20 cellular contexts compared by ENCODE assay signal in genomic region chr4:111695677-111696076, GRCh38.
DNase-seq lines count a peak whose midpoint lies in the region; ATAC-seq, FAIRE-seq and TF ChIP-seq lines count a peak whose summit lies in the region.
"Had no signal": no experiment of that assay in that cellular context is flagged by ENCODE, and none has a peak within 500 bp of the region (broad histone marks: within the 10 kb centered on the region; RNA-seq: fewer than 3 reads in every experiment).

No MANE protein-coding gene starts in this region.

- no peak overlapping the region for H4K8ac ChIP-seq in IMR-90 (ENCODE audit: low read depth in 2 of 2, low read length in 2 of 2)

- no peak overlapping the region for H2AK5ac ChIP-seq in IMR-90 (ENCODE audit: low read depth, low read length)

- H3K9ac ChIP-seq in IMR-90 (ENCODE audit: low read depth, low read length), result no peak overlapping the region
- H3K9ac ChIP-seq in K562 (ENCODE audit: insufficient read depth in 1 of 2, low read depth in 2 of 2, low read length in 2 of 2), result no peak overlapping the region
- H3K9ac ChIP-seq: BLaER1 treated with 17β-estradiol and CSF1 and Interleukin-3, amounts not matched to agents 10 nM and 100 nM had no signal

- H4K91ac ChIP-seq in IMR-90 (ENCODE audit: insufficient read depth, low read depth, low read length), result no peak overlapping the region

- no peaks in the 10 kb centered on the region for H3K79me2 ChIP-seq in K562 (ENCODE audit: control insufficient read depth, insufficient read depth, low read length)

- H3K18ac ChIP-seq in IMR-90 (ENCODE audit: low read depth, low read length), result no peak overlapping the region

- H3K9me3 ChIP-seq in A549, result no peaks in the 10 kb centered on the region
- no peaks in the 10 kb centered on the region for H3K9me3 ChIP-seq in IMR-90 (ENCODE audit: control insufficient read depth, insufficient read depth, low read length)
- no peaks in the 10 kb centered on the region for H3K9me3 ChIP-seq in K562 (replicated peaks; ENCODE audit: control insufficient read depth, insufficient read depth, low read depth, low read length)
- H3K9me3 ChIP-seq: BLaER1 treated with 17β-estradiol and CSF1 and Interleukin-3, amounts not matched to agents 10 nM and 100 nM; Caco-2 had no signal

- intact Hi-C loops in IMR-90 (cut with micrococcal nuclease), result no loop called here
- intact Hi-C loops in K562 (cut with micrococcal nuclease), result no loop called here

- H3K56ac ChIP-seq in IMR-90 (ENCODE audit: extremely low read depth, insufficient read depth, low read length), result no peak overlapping the region

- ATAC-seq in A549, result no peak
- ATAC-seq in IMR-90 (ENCODE audit: low read depth), result no peak
- ATAC-seq in K562, result no peak
- ATAC-seq: CD8-positive, alpha-beta T cell had no signal

- POLR2A ChIA-PET in A549 (lab: Yijun Ruan, JAX) (no interaction called here), IMR-90 (lab: Charles Lee; ENCODE audit: unreplicated experiment) (no interaction called here), K562 (lab: Yijun Ruan, JAX) (no interaction called here)

- no peak for DNase-seq in A549 (ENCODE audit: low read depth in 1 of 2, low spot score in 1 of 2)
- DNase-seq in IMR-90, result no peak
- no peak for DNase-seq in K562 (ENCODE audit: extremely low read depth in 1 of 4, low spot score in 3 of 4)
- DNase-seq in NCI-H446 treated with DMSO at 0.1 percent for 48 hours (lab: John Stamatoyannopoulos, UW), result no peak
- DNase-seq in NCI-H526 (lab: John Stamatoyannopoulos, UW), result no peak
- DNase-seq: 8988T; AML-193; Caco-2; Calu3; CD4-positive, alpha-beta T cell; CD8-positive, alpha-beta T cell; DMS79 treated with DMSO at 0.1 percent for 48 hours; GF-D8 had no signal

- BruUV-seq in IMR-90 (replicated peaks; lab: Mats Ljungman, UMichigan) (no TSS peak), K562 (replicated peaks; lab: Mats Ljungman, UMichigan) (no TSS peak)

- H2AK9ac ChIP-seq in IMR-90 (replicated peaks; ENCODE audit: low read depth, low read length, poor library complexity), result no peak overlapping the region

- H2BK120ac ChIP-seq in IMR-90 (ENCODE audit: low read depth, low read length), result no peak overlapping the region

- H2BK5ac ChIP-seq in IMR-90 (ENCODE audit: low read depth, low read length, poor library complexity, severe bottlenecking), result no peak overlapping the region

- H3K4me1 ChIP-seq in A549 (no peaks in the 10 kb centered on the region), IMR-90 (ENCODE audit: control insufficient read depth, insufficient read depth, low read length) (no peaks in the 10 kb centered on the region), K562 (replicated peaks in 1 of 2; ENCODE audit: control insufficient read depth in 2 of 2, insufficient read depth in 2 of 2, low read length in 2 of 2) (no peaks in the 10 kb centered on the region)
- H3K4me1 ChIP-seq: BLaER1 treated with 17β-estradiol and CSF1 and Interleukin-3, amounts not matched to agents 10 nM and 100 nM; Caco-2 had no signal

- TF ChIP-seq RAD21 in A549 (conservative IDR thresholded peaks at IDR 0.05 in 1 of 2, IDR thresholded peaks at IDR 0.05 in 1 of 2), result no peak
- TF ChIP-seq RAD21 in IMR-90 (IDR thresholded peaks at IDR 0.05; ENCODE audit: low read length), result no peak
- no peak for TF ChIP-seq RAD21 in K562 (CRISPR knock-in tag; conservative IDR thresholded peaks at IDR 0.05 in 1 of 2, IDR thresholded peaks at IDR 0.05 in 1 of 2)

- no peak overlapping the region for H3K4ac ChIP-seq in IMR-90 (ENCODE audit: low read depth, low read length)

- H2BK20ac ChIP-seq in IMR-90 (ENCODE audit: low read depth, low read length), result no peak overlapping the region

- no peak overlapping the region for H2AFZ ChIP-seq in IMR-90 (replicated peaks; ENCODE audit: low read length, poor library complexity)
- no peak overlapping the region for H2AFZ ChIP-seq in K562 (ENCODE audit: low read depth, low read length)

- no peaks in the 10 kb centered on the region for H3K79me1 ChIP-seq in IMR-90 (ENCODE audit: low read depth in 1 of 2, low read length in 2 of 2)

- CTCF ChIA-PET in A549 (lab: Yijun Ruan, JAX) (no interaction called here), IMR-90 (lab: Yijun Ruan, JAX) (no interaction called here), K562 (lab: Yijun Ruan, JAX; ENCODE audit: low intra/inter-chr PET ratio) (no interaction called here)

- H3K9me1 ChIP-seq in IMR-90 (ENCODE audit: insufficient read depth, low read length), result no peaks in the 10 kb centered on the region
- H3K9me1 ChIP-seq in K562 (ENCODE audit: control insufficient read depth, insufficient read depth, low read length), result no peaks in the 10 kb centered on the region

- no peak for FAIRE-seq in A549 (lab: Jason Lieb, UNC)
- FAIRE-seq in K562 (lab: Jason Lieb, UNC), result no peak
- FAIRE-seq: A204.1, D721Med, G401.6, GM12891, GM19239 had no signal

- H4K5ac ChIP-seq in IMR-90 (ENCODE audit: low read depth, low read length), result no peak overlapping the region

- no peak overlapping the region for H3K14ac ChIP-seq in IMR-90 (replicated peaks; ENCODE audit: low read depth, low read length)

- no peak overlapping the region for H2BK15ac ChIP-seq in IMR-90 (ENCODE audit: low read depth, low read length)

- H3K27me3 ChIP-seq in IMR-90 (ENCODE audit: control insufficient read depth, insufficient read depth, low read length) (no peaks in the 10 kb centered on the region), K562 (ENCODE audit: control insufficient read depth in 2 of 2, insufficient read depth in 2 of 2, low read length in 2 of 2) (no peaks in the 10 kb centered on the region)
- H3K27me3 ChIP-seq: BLaER1 treated with 17β-estradiol and CSF1 and Interleukin-3, amounts not matched to agents 10 nM and 100 nM had no signal

- H3K23ac ChIP-seq in IMR-90 (ENCODE audit: low read depth, low read length), result no peak overlapping the region

- no peaks in the 10 kb centered on the region for H4K20me1 ChIP-seq in IMR-90 (ENCODE audit: insufficient read depth, low read length)
- H4K20me1 ChIP-seq in K562 (replicated peaks; ENCODE audit: control insufficient read depth, insufficient read depth, low read length), result no peaks in the 10 kb centered on the region
- H4K20me1 ChIP-seq: BLaER1 treated with 17β-estradiol and CSF1 and Interleukin-3, amounts not matched to agents 10 nM and 100 nM had no signal

- dilution Hi-C loops in IMR-90 (cut with HindIII; ENCODE audit: low sequenced_read_pairs, unreplicated experiment), result no loop called here

- H3K36me3 ChIP-seq in IMR-90 (ENCODE audit: control insufficient read depth, insufficient read depth, low read length) (no peaks in the 10 kb centered on the region), K562 (ENCODE audit: control insufficient read depth, insufficient read depth, low read length) (no peaks in the 10 kb centered on the region)
- H3K36me3 ChIP-seq: BLaER1 treated with 17β-estradiol and CSF1 and Interleukin-3, amounts not matched to agents 10 nM and 100 nM had no signal

- H3K27ac ChIP-seq in A549, result no peak overlapping the region
- no peak overlapping the region for H3K27ac ChIP-seq in IMR-90 (ENCODE audit: insufficient read depth, low read length)
- no peak overlapping the region for H3K27ac ChIP-seq in K562 (ENCODE audit: extremely low read depth, low read depth, low read length)
- H3K27ac ChIP-seq: BLaER1 treated with 17β-estradiol and CSF1 and Interleukin-3, amounts not matched to agents 10 nM and 100 nM; C4-2B had no signal

- TF ChIP-seq POLR2A in A549 (IDR thresholded peaks at IDR 0.05; ENCODE audit: low read length), result no peak
- TF ChIP-seq POLR2A in IMR-90 (IDR thresholded peaks at IDR 0.05; ENCODE audit: low read depth, low read length), result no peak
- TF ChIP-seq POLR2A in K562 (conservative IDR thresholded peaks at IDR 0.05), result no peak

- no peak overlapping the region for H3K4me2 ChIP-seq in A549
- H3K4me2 ChIP-seq in IMR-90 (ENCODE audit: low read depth, low read length), result no peak overlapping the region
- no peak overlapping the region for H3K4me2 ChIP-seq in K562 (ENCODE audit: insufficient read depth, low read length)
- H3K4me2 ChIP-seq: BLaER1 treated with 17β-estradiol and CSF1 and Interleukin-3, amounts not matched to agents 10 nM and 100 nM had no signal

- TF ChIP-seq CTCF in A549 (IDR thresholded peaks at IDR 0.05) (no peak), IMR-90 (conservative IDR thresholded peaks at IDR 0.05; ENCODE audit: low read depth, low read length) (no peak), K562 (IDR thresholded peaks at IDR 0.05 in 2 of 3, conservative IDR thresholded peaks at IDR 0.05 in 1 of 3; ENCODE audit: insufficient read depth in 2 of 3, low read depth in 1 of 3, low read length in 3 of 3) (no peak)

- in situ Hi-C loops in IMR-90 (cut with MboI; ENCODE audit: low sequenced_read_pairs), result no loop called here
- in situ Hi-C loops in K562 (cut with MboI), result no loop called here

- no peak overlapping the region for H3K4me3 ChIP-seq in A549
- no peak overlapping the region for H3K4me3 ChIP-seq in IMR-90 (ENCODE audit: insufficient read depth, low read depth, low read length)
- H3K4me3 ChIP-seq in K562, result no peak overlapping the region
- H3K4me3 ChIP-seq: BLaER1 treated with 17β-estradiol and CSF1 and Interleukin-3, amounts not matched to agents 10 nM and 100 nM had no signal

- WGBS in A549 (ENCODE audit: missing lambda C conversion rate), result 87% methylated on average over 2 of the region's 2 CpGs
- WGBS in IMR-90 (ENCODE audit: extremely low coverage in 2 of 2, insufficient read length in 1 of 2), 2 experiments, result no CpG with 5 or more reads among the region's 2 CpGs
- WGBS in K562 (ENCODE audit: insufficient coverage, low coverage, missing lambda C conversion rate), result 3% methylated on average over 2 of the region's 2 CpGs

- TF ChIP-seq EP300 in A549 (IDR thresholded peaks at IDR 0.05) (no peak), K562 (IDR thresholded peaks at IDR 0.05; ENCODE audit: low read length) (no peak)

TF ChIP-seq in A549, 52 proteins besides CTCF, POLR2A, EP300 and RAD21 (continues in another document):
- peak; percentile 15 for TF ChIP-seq MAFK (IDR thresholded peaks at IDR 0.05; ENCODE audit: partially characterized antibody)
- TF ChIP-seq KDM5A (IDR thresholded peaks at IDR 0.05), result no peak
- no peak for TF ChIP-seq POLR2AphosphoS2 (conservative IDR thresholded peaks at IDR 0.05; ENCODE audit: low read length)
- no peak for TF ChIP-seq HOXA7 (CRISPR knock-in tag; IDR thresholded peaks at IDR 0.05)

TF ChIP-seq in K562, 482 proteins besides CTCF, POLR2A, EP300 and RAD21 (continues in another document):
- no peak for TF ChIP-seq NCOR1 (IDR thresholded peaks at IDR 0.05)
- 0 out of 2 replicates have a peak, but pooled peaks have one; percentile 24 for TF ChIP-seq ZNF316 (IDR thresholded peaks at IDR 0.05)
- TF ChIP-seq, protein P1, sequence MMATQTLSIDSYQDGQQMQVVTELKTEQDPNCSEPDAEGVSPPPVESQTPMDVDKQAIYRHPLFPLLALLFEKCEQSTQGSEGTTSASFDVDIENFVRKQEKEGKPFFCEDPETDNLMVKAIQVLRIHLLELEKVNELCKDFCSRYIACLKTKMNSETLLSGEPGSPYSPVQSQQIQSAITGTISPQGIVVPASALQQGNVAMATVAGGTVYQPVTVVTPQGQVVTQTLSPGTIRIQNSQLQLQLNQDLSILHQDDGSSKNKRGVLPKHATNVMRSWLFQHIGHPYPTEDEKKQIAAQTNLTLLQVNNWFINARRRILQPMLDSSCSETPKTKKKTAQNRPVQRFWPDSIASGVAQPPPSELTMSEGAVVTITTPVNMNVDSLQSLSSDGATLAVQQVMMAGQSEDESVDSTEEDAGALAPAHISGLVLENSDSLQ (IDR thresholded peaks at IDR 0.05), result no peak
- TF ChIP-seq TCF7L2 (IDR thresholded peaks at IDR 0.05; ENCODE audit: low read depth, low read length), result no peak
- peak; percentile 31; the same call in 1 of the 2 replicates for TF ChIP-seq MAFK (IDR thresholded peaks at IDR 0.05; ENCODE audit: low read length)

Comparison
In these comparisons a context has a peak if more than half of its experiments do, and no peak if none do; other contexts are left out.
1. Of the 35 proteins assayed by ChIP-seq in both K562 and A549: peak only in K562: none; only in A549: none; in both: MAFK; in neither: 34.